ENCODE assay signal across 8 cellular contexts in the genomic region with DNA sequence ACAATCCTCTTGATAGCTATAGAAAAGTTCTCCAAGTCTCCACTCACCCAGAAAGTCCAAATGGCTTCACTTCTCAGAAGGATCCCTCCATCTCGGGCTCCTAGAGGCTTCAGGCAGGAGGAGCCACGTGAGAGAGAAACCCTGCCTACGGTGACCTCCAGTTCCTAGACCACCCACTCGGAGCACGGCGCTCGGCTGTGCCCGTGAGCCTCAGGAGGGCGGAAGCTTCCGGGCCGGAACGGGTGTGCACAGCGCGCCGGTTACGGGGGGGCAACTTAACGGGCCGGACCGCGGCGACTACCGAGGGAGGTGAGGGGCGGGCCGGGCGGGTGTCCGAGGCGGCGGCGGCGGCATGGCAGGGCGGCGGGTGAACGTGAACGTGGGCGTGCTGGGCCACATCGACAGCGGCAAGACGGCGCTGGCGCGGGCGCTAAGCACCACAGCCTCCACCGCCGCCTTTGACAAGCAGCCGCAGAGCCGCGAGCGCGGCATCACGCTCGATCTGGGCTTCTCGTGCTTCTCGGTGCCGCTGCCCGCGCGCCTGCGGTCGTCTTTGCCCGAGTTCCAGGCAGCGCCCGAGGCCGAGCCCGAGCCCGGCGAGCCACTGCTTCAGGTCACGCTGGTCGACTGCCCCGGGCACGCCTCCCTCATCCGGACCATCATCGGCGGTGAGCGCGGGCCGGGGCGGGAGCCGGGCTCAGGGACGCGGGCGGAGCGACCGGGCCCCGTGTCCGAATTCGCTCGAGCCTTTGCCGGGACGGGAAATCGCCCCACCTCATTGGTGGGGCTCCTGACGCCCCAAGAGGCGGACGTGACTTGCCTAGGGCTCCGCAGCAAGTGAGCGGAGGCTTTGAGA. TPM values are rescaled to one million over a fixed set of nuclear protein-coding genes. Genes with fewer than 3 reads are reported as not detected.
DNase-seq lines count a peak whose midpoint lies in the region; ATAC-seq and TF ChIP-seq lines count a peak whose summit lies in the region.

A gene with protein sequence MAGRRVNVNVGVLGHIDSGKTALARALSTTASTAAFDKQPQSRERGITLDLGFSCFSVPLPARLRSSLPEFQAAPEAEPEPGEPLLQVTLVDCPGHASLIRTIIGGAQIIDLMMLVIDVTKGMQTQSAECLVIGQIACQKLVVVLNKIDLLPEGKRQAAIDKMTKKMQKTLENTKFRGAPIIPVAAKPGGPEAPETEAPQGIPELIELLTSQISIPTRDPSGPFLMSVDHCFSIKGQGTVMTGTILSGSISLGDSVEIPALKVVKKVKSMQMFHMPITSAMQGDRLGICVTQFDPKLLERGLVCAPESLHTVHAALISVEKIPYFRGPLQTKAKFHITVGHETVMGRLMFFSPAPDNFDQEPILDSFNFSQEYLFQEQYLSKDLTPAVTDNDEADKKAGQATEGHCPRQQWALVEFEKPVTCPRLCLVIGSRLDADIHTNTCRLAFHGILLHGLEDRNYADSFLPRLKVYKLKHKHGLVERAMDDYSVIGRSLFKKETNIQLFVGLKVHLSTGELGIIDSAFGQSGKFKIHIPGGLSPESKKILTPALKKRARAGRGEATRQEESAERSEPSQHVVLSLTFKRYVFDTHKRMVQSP (plus strand): TSS at position 326 of the 856 bp plus-strand sequence. CDS start 27 bp downstream, at position 353.

- peak within 1 kb of the TSS; percentile 82 to 95 (median 90) for H3K4me3 Mint-ChIP-seq in naive B cell
- H3K4me3 Mint-ChIP-seq in stimulated activated effector memory CD8-positive, alpha-beta T cell treated with anti-CD3 and anti-CD28 coated beads, Interleukin-12 subunit alpha, Interleukin-12 subunit beta, amount 100 ng/mL, for 72 hours, result peak within 1 kb of the TSS; percentile 79

- H3K36me3 ChIP-seq in Panc1 (ENCODE audit: control insufficient read depth, insufficient read depth, low read length), result no peaks in the 10 kb centered on the region
- H3K36me3 ChIP-seq in esophagus squamous epithelium, result peaks cover 0 to 21% (median 0%) of the 10 kb centered on the region in 3 donors

- CTCF ChIA-PET in Panc1 (lab: Charles Lee), result interaction anchor here (0.6 kb wide), 1 partner anchor 1018 kb away, joined by 3 read pairs; no protein-coding TSS in a partner anchor

- TF ChIP-seq CTCF in Panc1 (IDR thresholded peaks at IDR 0.05) (no peak), esophagus squamous epithelium (IDR thresholded peaks at IDR 0.05) (no peak)

- in situ Hi-C loops in Panc1 (cut with HindIII; ENCODE audit: low pct_unique_long_range_greater_than_20kb, low sequenced_read_pairs), result no loop called here

- POLR2A ChIA-PET in Panc1 (lab: Charles Lee), result interaction anchor here (0.7 kb wide), 1 partner anchor 516 kb away, joined by 4 read pairs; no protein-coding TSS in a partner anchor

- peak in 3 of 4 donors; percentile 4 to 70 (median 51) for TF ChIP-seq POLR2A in esophagus squamous epithelium (IDR thresholded peaks at IDR 0.05)

- peaks cover 23 to 32% (median 26%) of the 10 kb centered on the region in 3 donors for H3K4me1 Mint-ChIP-seq in naive B cell
- peaks cover 29% of the 10 kb centered on the region for H3K4me1 Mint-ChIP-seq in stimulated activated effector memory CD8-positive, alpha-beta T cell treated with anti-CD3 and anti-CD28 coated beads, Interleukin-12 subunit alpha, Interleukin-12 subunit beta, amount 100 ng/mL, for 72 hours

- peaks cover 0 to 8% (median 3%) of the 10 kb centered on the region in 7 donors for H3K9me3 Mint-ChIP-seq in naive B cell
- peaks cover 4% of the 10 kb centered on the region for H3K9me3 Mint-ChIP-seq in stimulated activated effector memory CD8-positive, alpha-beta T cell treated with anti-CD3 and anti-CD28 coated beads, Interleukin-12 subunit alpha, Interleukin-12 subunit beta, amount 100 ng/mL, for 72 hours

- no peaks in the 10 kb centered on the region for H3K27me3 ChIP-seq in Panc1 (ENCODE audit: control insufficient read depth, insufficient read depth, low read length)
- no peaks in the 10 kb centered on the region for H3K27me3 ChIP-seq in esophagus squamous epithelium

- H3K4me3 ChIP-seq in Jurkat, Clone E6-1 (ENCODE audit: low read length), result peak within 1 kb of the TSS; percentile 71
- H3K4me3 ChIP-seq in Panc1 (ENCODE audit: low read depth in 2 of 2, low read length in 2 of 2) (peak within 1 kb of the TSS; percentile 68 to 79), esophagus squamous epithelium (peak within 1 kb of the TSS; percentile 57 to 87 (median 67))

- peaks cover 11 to 15% of the 10 kb centered on the region in 2 donors for H3K36me3 Mint-ChIP-seq in naive B cell
- peaks cover 5% of the 10 kb centered on the region for H3K36me3 Mint-ChIP-seq in stimulated activated effector memory CD8-positive, alpha-beta T cell treated with anti-CD3 and anti-CD28 coated beads, Interleukin-12 subunit alpha, Interleukin-12 subunit beta, amount 100 ng/mL, for 72 hours

- 0% methylated on average over 4 to 6 of the region's 95 CpGs for WGBS in esophagus squamous epithelium, 2 donors

- H3K27ac ChIP-seq in Panc1 (ENCODE audit: low read length), result peak within 1 kb of the TSS; percentile 93
- peak within 1 kb of the TSS; percentile 77 to 90 (median 83) for H3K27ac ChIP-seq in esophagus squamous epithelium

- intact Hi-C loops in Panc1 (cut with micrococcal nuclease; ENCODE audit: unreplicated experiment), result no loop called here
- intact Hi-C loops in esophagus squamous epithelium (cut with DNase I), result no loop called here

- BruUV-seq in Panc1 (replicated peaks; lab: Mats Ljungman, UMichigan), result no TSS peak

- ATAC-seq in GM21717 (IDR thresholded peaks at IDR 0.05; ENCODE audit: unreplicated experiment) (peak; percentile 87), Panc1 (peak; percentile 97), naive B cell (ENCODE audit: low read depth in 2 of 2) (peak; percentile 85 to 93)
- ATAC-seq in stimulated activated effector memory CD8-positive, alpha-beta T cell treated with anti-CD3 and anti-CD28 coated beads, Interleukin-12 subunit alpha, Interleukin-12 subunit beta, amount 100 ng/mL, for 72 hours, result peak; percentile 94

- H3K9me3 ChIP-seq in Panc1 (ENCODE audit: control insufficient read depth, insufficient read depth, low read depth, low read length) (no peaks in the 10 kb centered on the region), esophagus squamous epithelium (no peaks in the 10 kb centered on the region)

- DNase-seq in DMS79 treated with DMSO at 0.1 percent for 48 hours (lab: John Stamatoyannopoulos, UW), result peak; percentile 47
- no peak for DNase-seq in Jurkat, Clone E6-1 (ENCODE audit: low read depth, low spot score)
- DNase-seq in Panc1 (ENCODE audit: low read depth, low spot score), result no peak
- peak; percentile 93 to 95 for DNase-seq in activated T-cell treated with anti-CD3 and anti-CD28 coated beads, Interleukin-2, amount 50 U/mL, for 48 hours
- DNase-seq in esophagus squamous epithelium (lab: John Stamatoyannopoulos, UW), result peak; percentile 32
- peak; percentile 81 for DNase-seq in naive B cell
- DNase-seq in stimulated activated effector memory CD8-positive, alpha-beta T cell treated with anti-CD3 and anti-CD28 coated beads, Interleukin-12 subunit alpha, Interleukin-12 subunit beta, amount 100 ng/mL, for 72 hours (ENCODE audit: low spot score in 2 of 2), result peak; percentile 91 to 97

- H3K27ac Mint-ChIP-seq in naive B cell, result peak within 1 kb of the TSS; percentile 86 to 99 (median 94)
- H3K27ac Mint-ChIP-seq in stimulated activated effector memory CD8-positive, alpha-beta T cell treated with anti-CD3 and anti-CD28 coated beads, Interleukin-12 subunit alpha, Interleukin-12 subunit beta, amount 100 ng/mL, for 72 hours, result peak within 1 kb of the TSS; percentile 90

- H3K4me1 ChIP-seq in Panc1 (ENCODE audit: control insufficient read depth, insufficient read depth, low read length) (no peaks in the 10 kb centered on the region), esophagus squamous epithelium (peaks cover 5 to 13% (median 8%) of the 10 kb centered on the region in 3 donors)

- no peaks in the 10 kb centered on the region for H3K27me3 Mint-ChIP-seq in naive B cell

RNA-seq across cellular contexts. Expression of the gene that starts here (rescaled TPM):
- polyA plus RNA-seq in Jurkat, Clone E6-1 (2012; ENCODE audit: insufficient read depth, insufficient read length), result 21.4 TPM
- total RNA-seq in Panc1 (2021; ENCODE audit: unreplicated experiment) (15.4 TPM), esophagus squamous epithelium (10 to 100 TPM; 11.5 to 18.7 (median 14.9) TPM)
- 28.3 TPM for polyA plus RNA-seq in Panc1 (2012; ENCODE audit: insufficient read length)
- 10 to 100 TPM in 5 of 6 donors, 1 to 10 TPM in 1; 8.5 to 24.0 (median 20.1) TPM for polyA plus RNA-seq in naive B cell (ENCODE audit: low read depth in 6 of 6)

Comparison
In these comparisons a context has a peak if more than half of its experiments do, and no peak if none do; other contexts are left out.
1. DNase-seq: peak in DMS79 treated with DMSO at 0.1 percent for 48 hours (single experiment), activated T-cell treated with anti-CD3 and anti-CD28 coated beads, Interleukin-2, amount 50 U/mL, for 48 hours (2 of 2), esophagus squamous epithelium (single experiment), naive B cell (single experiment) and stimulated activated effector memory CD8-positive, alpha-beta T cell treated with anti-CD3 and anti-CD28 coated beads, Interleukin-12 subunit alpha, Interleukin-12 subunit beta, amount 100 ng/mL, for 72 hours (2 of 2); none in Jurkat, Clone E6-1 (single experiment) and Panc1 (single experiment).
2. Peak in every context shown above with its lines, with median percentiles within 50 percentile points of each other: ATAC-seq and H3K4me3 ChIP-seq.